In genomic region chr1:10107985-10108663, GRCh38 we compare ENCODE assay signal across 10 cellular contexts.
DNase-seq lines count a peak whose midpoint lies in the region; ATAC-seq, FAIRE-seq and TF ChIP-seq lines count a peak whose summit lies in the region.
"Had no signal": no experiment of that assay in that cellular context is flagged by ENCODE, and none has a peak within 500 bp of the region (broad histone marks: within the 10 kb centered on the region; RNA-seq: fewer than 3 reads in every experiment).

No MANE protein-coding gene starts in this region.

- peaks cover 6 to 77% (median 14%) of the 10 kb centered on the region in 3 donors for H3K36me3 ChIP-seq in esophagus squamous epithelium
- peaks cover 26% of the 10 kb centered on the region for H3K36me3 ChIP-seq in osteoblast (ENCODE audit: insufficient read depth, low read length)

- intact Hi-C loops in esophagus squamous epithelium (cut with DNase I), result no loop called here

- DNase-seq in AG09319 (ENCODE audit: extremely low read depth, low read depth) (peak; percentile 7), RCC 7860 (ENCODE audit: low spot score) (peak; percentile 58), esophagus squamous epithelium (lab: John Stamatoyannopoulos, UW) (no peak), osteoblast (ENCODE audit: insufficient read length, low spot score, missing footprints) (peak; percentile 75), anterior cingulate cortex (lab: John Stamatoyannopoulos, UW) (no peak)
- DNase-seq in activated T-cell treated with anti-CD3 and anti-CD28 coated beads, Interleukin-2, amount 50 U/mL, for 1 hour, result no peak
- DNase-seq: DMS 273 treated with DMSO at 0.1 percent for 48 hours; effector memory CD4-positive, alpha-beta T cell had no signal

- peak overlapping the region; percentile 41 for H3K4me2 ChIP-seq in osteoblast (ENCODE audit: insufficient read depth, low read length)

- H3K4me1 ChIP-seq in esophagus squamous epithelium (peaks cover 14 to 51% (median 25%) of the 10 kb centered on the region in 3 donors), osteoblast (ENCODE audit: insufficient read depth, low read length) (peaks cover 18% of the 10 kb centered on the region)

- H4K20me1 ChIP-seq in osteoblast (ENCODE audit: insufficient read depth, low read length), result peaks cover 3% of the 10 kb centered on the region

- H3K27ac ChIP-seq in esophagus squamous epithelium (peak overlapping the region; percentile 76 to 88 (median 82)), osteoblast (ENCODE audit: low read depth, low read length) (peak overlapping the region; percentile 44)

- H3K27me3 ChIP-seq in esophagus squamous epithelium (no peaks in the 10 kb centered on the region), osteoblast (ENCODE audit: insufficient read depth, low read length) (no peaks in the 10 kb centered on the region)

- no peak for FAIRE-seq in RCC 7860 (lab: Jason Lieb, UNC)

- WGBS in esophagus squamous epithelium, 2 donors, result 46 to 47% methylated on average over 10 of the region's 10 CpGs

- no peak for TF ChIP-seq CTCF in AG09319 (IDR thresholded peaks at IDR 0.05; ENCODE audit: low read depth, low read length)
- TF ChIP-seq CTCF in esophagus squamous epithelium (IDR thresholded peaks at IDR 0.05), result no peak
- TF ChIP-seq CTCF in osteoblast (IDR thresholded peaks at IDR 0.05; ENCODE audit: extremely low read depth, low read depth, low read length), result no peak

- H3K79me2 ChIP-seq in osteoblast (ENCODE audit: insufficient read depth, low read length), result peaks cover 15% of the 10 kb centered on the region

- H3K9me3 ChIP-seq in esophagus squamous epithelium (no peaks in the 10 kb centered on the region), osteoblast (ENCODE audit: low read depth, low read length) (no peaks in the 10 kb centered on the region)

- no peak for ATAC-seq in GM18505 (IDR thresholded peaks at IDR 0.05; ENCODE audit: unreplicated experiment)
- no peak for ATAC-seq in GM18502 (IDR thresholded peaks at IDR 0.05; ENCODE audit: poor library complexity, unreplicated experiment)

- H3K4me3 ChIP-seq in esophagus squamous epithelium (no peak overlapping the region), osteoblast (ENCODE audit: insufficient read depth, low read length) (no peak overlapping the region)

- H2AFZ ChIP-seq in osteoblast (ENCODE audit: low read length), result no peak overlapping the region

- TF ChIP-seq POLR2A in esophagus squamous epithelium (IDR thresholded peaks at IDR 0.05), result no peak
- TF ChIP-seq POLR2A in GM18505 (IDR thresholded peaks at IDR 0.05; ENCODE audit: borderline replicate concordance, extremely low read depth, insufficient read depth, insufficient read length), result no peak

Comparison
In these comparisons a context has a peak if more than half of its experiments do, and no peak if none do; other contexts are left out.
1. DNase-seq: peak in AG09319 (single experiment), RCC 7860 (single experiment) and osteoblast (single experiment); none in esophagus squamous epithelium (single experiment), activated T-cell treated with anti-CD3 and anti-CD28 coated beads, Interleukin-2, amount 50 U/mL, for 1 hour (single experiment) and anterior cingulate cortex (0 of 58).